9 cellular contexts compared by ENCODE assay signal in genomic region chr7:82044497-82045080, GRCh38.
DNase-seq lines count a peak whose midpoint lies in the region; ATAC-seq and TF ChIP-seq lines count a peak whose summit lies in the region.
"Had no signal": no experiment of that assay in that cellular context is flagged by ENCODE, and none has a peak within 500 bp of the region (broad histone marks: within the 10 kb centered on the region; RNA-seq: fewer than 3 reads in every experiment).

No MANE protein-coding gene starts in this region.

- intact Hi-C loops in activated T-helper 2 cell treated with anti-CD3 and anti-CD28 coated beads, Interferon-gamma antibody, Interleukin-2, Interleukin-4, amounts not matched to agents 10 μg/mL and 5 μg/mL and 100 μg/mL, durations not matched to agents 14 hours and 24 hours and 36 hours (cut with micrococcal nuclease): loop anchor here (2.0 to 10.0 kb wide), 2 partner anchors 528 to 680 kb away; no protein-coding TSS in a partner anchor

- H3K36me3 ChIP-seq in brain microvascular endothelial cell (replicated peaks) (no peaks in the 10 kb centered on the region), liver (ENCODE audit: control insufficient read depth in 4 of 4, insufficient read depth in 3 of 4, low read depth in 1 of 4, low read length in 3 of 4) (no peaks in the 10 kb centered on the region)

- no peaks in the 10 kb centered on the region for H3K9me3 Mint-ChIP-seq in activated T-helper 2 cell treated with anti-CD3 and anti-CD28 coated beads, Interferon-gamma antibody, Interleukin-2, Interleukin-4, amounts not matched to agents 10 μg/mL and 5 μg/mL and 100 μg/mL, durations not matched to agents 14 hours and 24 hours and 36 hours
- H3K9me3 Mint-ChIP-seq: dendritic cell treated with granulocyte-macrophage colony-stimulating factor and Interleukin-4, amounts not matched to agents 40 ng/mL and 50 ng/mL, for 4 days had no signal

- H3K27ac ChIP-seq in brain microvascular endothelial cell: no peak overlapping the region
- H3K27ac ChIP-seq in liver (ENCODE audit: low read depth in 1 of 2, low read length in 2 of 2): no peak overlapping the region

- H3K4me3 Mint-ChIP-seq in activated T-helper 2 cell treated with anti-CD3 and anti-CD28 coated beads, Interferon-gamma antibody, Interleukin-2, Interleukin-4, amounts not matched to agents 10 μg/mL and 5 μg/mL and 100 μg/mL, durations not matched to agents 14 hours and 24 hours and 36 hours (ENCODE audit: low read depth): no peak overlapping the region
- H3K4me3 Mint-ChIP-seq: dendritic cell treated with granulocyte-macrophage colony-stimulating factor and Interleukin-4, amounts not matched to agents 40 ng/mL and 50 ng/mL, for 4 days had no signal

- DNase-seq in ACHN (peak; percentile 71), NCI-H526 (lab: John Stamatoyannopoulos, UW) (peak; percentile 36 to 52), brain microvascular endothelial cell (peak; percentile 45)
- DNase-seq in activated T-helper 2 cell treated with anti-CD3 and anti-CD28 coated beads, Interferon-gamma antibody, Interleukin-2, Interleukin-4, amounts not matched to agents 10 μg/mL and 5 μg/mL and 100 μg/mL, durations not matched to agents 14 hours and 24 hours and 36 hours (ENCODE audit: low spot score): no peak

- no peaks in the 10 kb centered on the region for H3K9me3 ChIP-seq in liver (ENCODE audit: control insufficient read depth in 4 of 4, low read length in 3 of 4)

- WGBS in liver: 7% methylated on average over 2 of the region's 2 CpGs

- H3K27ac Mint-ChIP-seq in activated T-helper 2 cell treated with anti-CD3 and anti-CD28 coated beads, Interferon-gamma antibody, Interleukin-2, Interleukin-4, amounts not matched to agents 10 μg/mL and 5 μg/mL and 100 μg/mL, durations not matched to agents 14 hours and 24 hours and 36 hours: no peak overlapping the region
- H3K27ac Mint-ChIP-seq: dendritic cell treated with granulocyte-macrophage colony-stimulating factor and Interleukin-4, amounts not matched to agents 40 ng/mL and 50 ng/mL, for 4 days had no signal

- no peak overlapping the region for H3K9ac ChIP-seq in liver (ENCODE audit: low read depth in 1 of 2, low read length in 2 of 2)

- H3K4me3 ChIP-seq in brain microvascular endothelial cell (ENCODE audit: low read depth, low read length) (no peak overlapping the region), liver (ENCODE audit: low read depth in 1 of 3, low read length in 3 of 3) (no peak overlapping the region)

- no peaks in the 10 kb centered on the region for H3K4me1 Mint-ChIP-seq in activated T-helper 2 cell treated with anti-CD3 and anti-CD28 coated beads, Interferon-gamma antibody, Interleukin-2, Interleukin-4, amounts not matched to agents 10 μg/mL and 5 μg/mL and 100 μg/mL, durations not matched to agents 14 hours and 24 hours and 36 hours (ENCODE audit: low read depth)

- no peaks in the 10 kb centered on the region for H3K27me3 ChIP-seq in brain microvascular endothelial cell (replicated peaks)
- peaks cover 0 to 4% (median 0%) of the 10 kb centered on the region in 4 donors for H3K27me3 ChIP-seq in liver (ENCODE audit: control insufficient read depth in 4 of 4, insufficient read depth in 4 of 4, low read length in 3 of 4)

- H3K36me3 Mint-ChIP-seq in activated T-helper 2 cell treated with anti-CD3 and anti-CD28 coated beads, Interferon-gamma antibody, Interleukin-2, Interleukin-4, amounts not matched to agents 10 μg/mL and 5 μg/mL and 100 μg/mL, durations not matched to agents 14 hours and 24 hours and 36 hours (ENCODE audit: low read depth): no peaks in the 10 kb centered on the region

- no peaks in the 10 kb centered on the region for H3K27me3 Mint-ChIP-seq in activated T-helper 2 cell treated with anti-CD3 and anti-CD28 coated beads, Interferon-gamma antibody, Interleukin-2, Interleukin-4, amounts not matched to agents 10 μg/mL and 5 μg/mL and 100 μg/mL, durations not matched to agents 14 hours and 24 hours and 36 hours (ENCODE audit: low read depth)
- H3K27me3 Mint-ChIP-seq: dendritic cell treated with granulocyte-macrophage colony-stimulating factor and Interleukin-4, amounts not matched to agents 40 ng/mL and 50 ng/mL, for 4 days had no signal

- in situ Hi-C loops in ACHN (cut with HindIII; ENCODE audit: low pct_ligation_motif_present, low pct_unique_long_range_greater_than_20kb, low sequenced_read_pairs): no loop called here
- in situ Hi-C loops in brain microvascular endothelial cell (cut with HindIII; ENCODE audit: low pct_ligation_motif_present, low sequenced_read_pairs): no loop called here

- no peaks in the 10 kb centered on the region for H3K4me1 ChIP-seq in liver (ENCODE audit: control insufficient read depth in 4 of 4, insufficient read depth in 4 of 4, low read length in 3 of 4)

- TF ChIP-seq RAD21 in liver (IDR thresholded peaks at IDR 0.05): peak; percentile 81 to 82

- ATAC-seq in GM18502 (IDR thresholded peaks at IDR 0.05; ENCODE audit: poor library complexity, unreplicated experiment): peak; percentile 86
- peak; percentile 69 for ATAC-seq in HG03439 (IDR thresholded peaks at IDR 0.05; ENCODE audit: unreplicated experiment)
- no peak for ATAC-seq in GM19328 (IDR thresholded peaks at IDR 0.05; ENCODE audit: unreplicated experiment)

- TF ChIP-seq CTCF in brain microvascular endothelial cell (IDR thresholded peaks at IDR 0.05; ENCODE audit: low read depth, low read length, missing control alignments) (peak; percentile 59), liver (IDR thresholded peaks at IDR 0.05; ENCODE audit: low read depth, low read length, missing input control) (peak; percentile 68)

TF ChIP-seq in liver, 16 proteins besides CTCF, POLR2A, EP300 and RAD21:
- no peak for TF ChIP-seq RXRA (IDR thresholded peaks at IDR 0.05)
- TF ChIP-seq SP1 (IDR thresholded peaks at IDR 0.05): no peak
- TF ChIP-seq FOXA2 (IDR thresholded peaks at IDR 0.05): no peak
- TF ChIP-seq FOXA1 (IDR thresholded peaks at IDR 0.05): no peak
- no peak for TF ChIP-seq YY1 (IDR thresholded peaks at IDR 0.05)
